In genomic region chr3:150271578-150271930, GRCh38 we compare ENCODE assay signal across 1 cellular context.
TF ChIP-seq lines count a peak whose summit lies in the region.

No MANE protein-coding gene starts in this region.

TF ChIP-seq in GM23338, 12 proteins besides CTCF, POLR2A, EP300 and RAD21 (continued from another document):
- TF ChIP-seq REST (IDR thresholded peaks at IDR 0.05; ENCODE audit: unreplicated experiment) (no peak), EZH2phosphoT487 (IDR thresholded peaks at IDR 0.05; ENCODE audit: unreplicated experiment) (no peak), ETS1 (IDR thresholded peaks at IDR 0.05) (no peak), EZH2 (IDR thresholded peaks at IDR 0.05; ENCODE audit: low read depth, unreplicated experiment) (no peak), NANOG (IDR thresholded peaks at IDR 0.05; ENCODE audit: borderline replicate concordance) (no peak), JUNB (IDR thresholded peaks at IDR 0.05; ENCODE audit: unreplicated experiment) (no peak), POLR2AphosphoS5 (IDR thresholded peaks at IDR 0.05; ENCODE audit: low read depth) (no peak), STAT1 (IDR thresholded peaks at IDR 0.05; ENCODE audit: unreplicated experiment) (no peak), ZNF331 (CRISPR knock-in tag; IDR thresholded peaks at IDR 0.05; ENCODE audit: low read depth) (no peak)
